In genomic region chr2:25253153-25253617, GRCh38 we compare ENCODE assay signal across 8 cellular contexts.
DNase-seq lines count a peak whose midpoint lies in the region; ATAC-seq and TF ChIP-seq lines count a peak whose summit lies in the region.

No MANE protein-coding gene starts in this region.

- H3K4me1 Mint-ChIP-seq in activated T-helper 1 cell treated with anti-CD3 and anti-CD28 coated beads, Interleukin-12 subunit alpha, Interleukin-12 subunit beta, Interleukin-2, Interleukin-4 antibody, amounts not matched to agents 30 ng/mL and 10 ng/mL and 1 ng/mL, durations not matched to agents 14 hours and 24 hours and 36 hours (ENCODE audit: low read depth), result peaks cover 31% of the 10 kb centered on the region

- peak overlapping the region; percentile 77 for H3K4me3 Mint-ChIP-seq in activated T-helper 1 cell treated with anti-CD3 and anti-CD28 coated beads, Interleukin-12 subunit alpha, Interleukin-12 subunit beta, Interleukin-2, Interleukin-4 antibody, amounts not matched to agents 30 ng/mL and 10 ng/mL and 1 ng/mL, durations not matched to agents 14 hours and 24 hours and 36 hours

- in situ Hi-C loops in gastrocnemius medialis (cut with MboI; ENCODE audit: low sequenced_read_pairs in 4 of 4), result no loop called here

- intact Hi-C loops in activated T-helper 1 cell treated with anti-CD3 and anti-CD28 coated beads, Interleukin-12 subunit alpha, Interleukin-12 subunit beta, Interleukin-2, Interleukin-4 antibody, amounts not matched to agents 30 ng/mL and 10 ng/mL and 1 ng/mL, durations not matched to agents 14 hours and 24 hours and 36 hours (cut with micrococcal nuclease), result loop anchor here (2.0 kb wide), 1 partner anchor 22 kb away; no protein-coding TSS in a partner anchor
- intact Hi-C loops in gastrocnemius medialis (cut with DNase I; ENCODE audit: low total_unique reads), result no loop called here

- no peak for TF ChIP-seq CTCF in gastrocnemius medialis (IDR thresholded peaks at IDR 0.05 in 4 of 5, conservative IDR thresholded peaks at IDR 0.05 in 1 of 5)

- H3K9me3 Mint-ChIP-seq in activated T-helper 1 cell treated with anti-CD3 and anti-CD28 coated beads, Interleukin-12 subunit alpha, Interleukin-12 subunit beta, Interleukin-2, Interleukin-4 antibody, amounts not matched to agents 30 ng/mL and 10 ng/mL and 1 ng/mL, durations not matched to agents 14 hours and 24 hours and 36 hours, result no peaks in the 10 kb centered on the region

- H3K36me3 ChIP-seq in H7 (replicated peaks; ENCODE audit: control insufficient read depth, insufficient read depth, low read length) (peaks cover 3% of the 10 kb centered on the region), iPS-15b (ENCODE audit: control insufficient read depth, insufficient read depth, low read length) (peaks cover 6% of the 10 kb centered on the region), gastrocnemius medialis (peaks cover 1 to 2% of the 10 kb centered on the region in 2 donors)

- H3K9me3 ChIP-seq in iPS-15b (ENCODE audit: control insufficient read depth, insufficient read depth, low read length), result no peaks in the 10 kb centered on the region
- no peaks in the 10 kb centered on the region for H3K9me3 ChIP-seq in gastrocnemius medialis

- H3K4me3 ChIP-seq in H7 (ENCODE audit: insufficient read depth, low read depth, low read length) (peak overlapping the region; percentile 55), iPS-15b (ENCODE audit: low read depth, low read length) (peak overlapping the region; percentile 65), gastrocnemius medialis (peak overlapping the region in 3 of 4 donors; percentile 57 to 63 (median 58))

- H3K27ac Mint-ChIP-seq in activated T-helper 1 cell treated with anti-CD3 and anti-CD28 coated beads, Interleukin-12 subunit alpha, Interleukin-12 subunit beta, Interleukin-2, Interleukin-4 antibody, amounts not matched to agents 30 ng/mL and 10 ng/mL and 1 ng/mL, durations not matched to agents 14 hours and 24 hours and 36 hours, result peak overlapping the region; percentile 53

- no peaks in the 10 kb centered on the region for H3K27me3 Mint-ChIP-seq in activated T-helper 1 cell treated with anti-CD3 and anti-CD28 coated beads, Interleukin-12 subunit alpha, Interleukin-12 subunit beta, Interleukin-2, Interleukin-4 antibody, amounts not matched to agents 30 ng/mL and 10 ng/mL and 1 ng/mL, durations not matched to agents 14 hours and 24 hours and 36 hours (ENCODE audit: insufficient read depth)

- no peak for TF ChIP-seq POLR2A in gastrocnemius medialis (IDR thresholded peaks at IDR 0.05)

- peak; percentile 23 for DNase-seq in H7
- DNase-seq in activated T-helper 1 cell treated with anti-CD3 and anti-CD28 coated beads, Interleukin-12 subunit alpha, Interleukin-12 subunit beta, Interleukin-2, Interleukin-4 antibody, amounts not matched to agents 30 ng/mL and 10 ng/mL and 1 ng/mL, durations not matched to agents 14 hours and 24 hours and 36 hours (ENCODE audit: low spot score), result no peak
- no peak for DNase-seq in gastrocnemius medialis
- no peak for DNase-seq in glomerular visceral epithelial cell (ENCODE audit: extremely low spot score)
- no peak for DNase-seq in iPS-NIHi11 (ENCODE audit: low spot score)

- H3K4me1 ChIP-seq in iPS-15b (ENCODE audit: control insufficient read depth, insufficient read depth, low read length), result peaks cover 36% of the 10 kb centered on the region
- peaks cover 19 to 23% of the 10 kb centered on the region in 2 donors for H3K4me1 ChIP-seq in gastrocnemius medialis

- peaks cover 49% of the 10 kb centered on the region for H3K36me3 Mint-ChIP-seq in activated T-helper 1 cell treated with anti-CD3 and anti-CD28 coated beads, Interleukin-12 subunit alpha, Interleukin-12 subunit beta, Interleukin-2, Interleukin-4 antibody, amounts not matched to agents 30 ng/mL and 10 ng/mL and 1 ng/mL, durations not matched to agents 14 hours and 24 hours and 36 hours (ENCODE audit: low read depth)

- peak overlapping the region in 3 of 4 donors; percentile 63 to 78 (median 78) for H3K27ac ChIP-seq in gastrocnemius medialis

- no peak for ATAC-seq in gastrocnemius medialis
- ATAC-seq in HG03378 (IDR thresholded peaks at IDR 0.05; ENCODE audit: unreplicated experiment), result no peak
- ATAC-seq in GM21786 (IDR thresholded peaks at IDR 0.05; ENCODE audit: unreplicated experiment), result no peak

- no peaks in the 10 kb centered on the region for H3K27me3 ChIP-seq in H7 (ENCODE audit: control insufficient read depth, insufficient read depth, low read length)
- no peaks in the 10 kb centered on the region for H3K27me3 ChIP-seq in iPS-15b (ENCODE audit: control insufficient read depth, insufficient read depth, low read length)
- H3K27me3 ChIP-seq in gastrocnemius medialis, result no peaks in the 10 kb centered on the region

- no peak overlapping the region for H3K9ac ChIP-seq in iPS-15b (ENCODE audit: low read depth, low read length)
